ENCODE assay signal across 34 cellular contexts in genomic region chr10:36003688-36004087, GRCh38.
"Had no signal": no experiment of that assay in that cellular context is flagged by ENCODE, and none has a peak within 500 bp of the region (broad histone marks: within the 10 kb centered on the region; RNA-seq: fewer than 3 reads in every experiment).

No MANE protein-coding gene starts in this region.

- H3K4me3 ChIP-seq: adrenal gland, body of pancreas, cardiac muscle cell, coronary artery, dorsolateral prefrontal cortex, esophagus squamous epithelium, gastroesophageal sphincter had no signal

- H3K27me3 ChIP-seq: adrenal gland, body of pancreas, cardiac muscle cell, dorsolateral prefrontal cortex, gastroesophageal sphincter had no signal

- H3K4me1 Mint-ChIP-seq: activated B cell treated with CpG ODN at 0.5 μM for 24 hours; activated naive CD4-positive, alpha-beta T cell treated with anti-CD3 and anti-CD28 coated beads, Interleukin-2, amount 50 U/mL, for 24 hours; activated naive CD8-positive, alpha-beta T cell treated with anti-CD3 and anti-CD28 coated beads for 36 hours; activated naive CD8-positive, alpha-beta T cell treated with anti-CD3 and anti-CD28 coated beads, Interleukin-2, amount 50 U/mL, for 24 hours; activated T-helper 17 cell treated with anti-CD3 and anti-CD28 coated beads, Interleukin-2, amount 50 U/mL, for 72 hours; endodermal cell; T-helper 17 cell had no signal

- H3K27ac ChIP-seq: adrenal gland, body of pancreas, cardiac muscle cell, coronary artery, dorsolateral prefrontal cortex, esophagus squamous epithelium, gastroesophageal sphincter, WERI-Rb-1 had no signal

- DNase-seq: activated B cell treated with CpG ODN at 0.5 μM for 24 hours; activated CD4-positive, alpha-beta T cell treated with anti-CD3 and anti-CD28 coated beads for 48 hours; activated CD4-positive, alpha-beta T cell treated with anti-CD3 and anti-CD28 coated beads, Interleukin-2, amount 50 U/mL, for 1 hour; activated CD4-positive, alpha-beta T cell treated with anti-CD3 and anti-CD28 coated beads, Interleukin-2, amount 50 U/mL, for 48 hours; activated CD8-positive, alpha-beta memory T cell treated with anti-CD3 and anti-CD28 coated beads for 24 hours; activated CD8-positive, alpha-beta T cell treated with anti-CD3 and anti-CD28 coated beads for 36 hours; activated effector memory CD4-positive, alpha-beta T cell treated with Interleukin-2 at 50 U/mL for 16 hours; activated naive CD4-positive, alpha-beta T cell treated with anti-CD3 and anti-CD28 coated beads for 36 hours; activated naive CD8-positive, alpha-beta T cell treated with anti-CD3 and anti-CD28 coated beads for 36 hours; activated naive CD8-positive, alpha-beta T cell treated with anti-CD3 and anti-CD28 coated beads, Interleukin-2, amount 50 U/mL, for 24 hours; activated T-cell treated with anti-CD3 and anti-CD28 coated beads, Interleukin-2, amount 50 U/mL, for 4 hours; adrenal gland; amygdala; aorta; body of pancreas; central memory CD4-positive, alpha-beta T cell; cerebellar nuclear complex; dorsolateral prefrontal cortex; effector memory CD4-positive, alpha-beta T cell; endodermal cell; esophagus squamous epithelium; foreskin melanocyte; T-helper 1 cell; T-helper 17 cell; T1000; WERI-Rb-1 had no signal

- H3K27ac Mint-ChIP-seq: activated B cell treated with CpG ODN at 0.5 μM for 24 hours; activated CD8-positive, alpha-beta T cell treated with anti-CD3 and anti-CD28 coated beads for 36 hours; activated naive CD4-positive, alpha-beta T cell treated with anti-CD3 and anti-CD28 coated beads for 36 hours; activated naive CD4-positive, alpha-beta T cell treated with anti-CD3 and anti-CD28 coated beads, Interleukin-2, amount 50 U/mL, for 24 hours; activated naive CD8-positive, alpha-beta T cell treated with anti-CD3 and anti-CD28 coated beads for 36 hours; activated naive CD8-positive, alpha-beta T cell treated with anti-CD3 and anti-CD28 coated beads, Interleukin-2, amount 50 U/mL, for 24 hours; activated T-helper 17 cell treated with anti-CD3 and anti-CD28 coated beads, Interleukin-2, amount 50 U/mL, for 72 hours; dendritic cell treated with granulocyte-macrophage colony-stimulating factor and Interleukin-4, amounts not matched to agents 40 ng/mL and 50 ng/mL, for 4 days; endodermal cell; T-helper 17 cell; T-helper 2 cell treated with Interferon-gamma antibody and Interleukin-4, amounts not matched to agents 5 μg/mL and 100 μg/mL, for 36 hours had no signal

- H3K4me3 Mint-ChIP-seq: activated B cell treated with CpG ODN at 0.5 μM for 24 hours; activated CD8-positive, alpha-beta T cell treated with anti-CD3 and anti-CD28 coated beads for 36 hours; activated naive CD4-positive, alpha-beta T cell treated with anti-CD3 and anti-CD28 coated beads for 36 hours; activated naive CD4-positive, alpha-beta T cell treated with anti-CD3 and anti-CD28 coated beads, Interleukin-2, amount 50 U/mL, for 24 hours; activated naive CD8-positive, alpha-beta T cell treated with anti-CD3 and anti-CD28 coated beads for 36 hours; activated naive CD8-positive, alpha-beta T cell treated with anti-CD3 and anti-CD28 coated beads, Interleukin-2, amount 50 U/mL, for 24 hours; activated T-cell treated with anti-CD3 and anti-CD28 coated beads, Interleukin-2, amount 50 U/mL, for 4 hours; activated T-helper 17 cell treated with anti-CD3 and anti-CD28 coated beads, Interleukin-2, amount 50 U/mL, for 72 hours; dendritic cell treated with granulocyte-macrophage colony-stimulating factor and Interleukin-4, amounts not matched to agents 40 ng/mL and 50 ng/mL, for 4 days; endodermal cell; T-helper 17 cell; T-helper 2 cell treated with Interferon-gamma antibody and Interleukin-4, amounts not matched to agents 5 μg/mL and 100 μg/mL, for 36 hours had no signal

- H3K36me3 Mint-ChIP-seq: activated naive CD4-positive, alpha-beta T cell treated with anti-CD3 and anti-CD28 coated beads, Interleukin-2, amount 50 U/mL, for 24 hours; activated naive CD8-positive, alpha-beta T cell treated with anti-CD3 and anti-CD28 coated beads for 36 hours had no signal

- H3K36me3 ChIP-seq: adrenal gland, cardiac muscle cell, esophagus squamous epithelium, gastroesophageal sphincter, WERI-Rb-1 had no signal

- H3K4me1 ChIP-seq: adrenal gland, body of pancreas, esophagus squamous epithelium, gastroesophageal sphincter had no signal

- ATAC-seq: activated CD4-positive, CD25-positive, alpha-beta regulatory T cell treated with anti-CD3 and anti-CD28 coated beads, Interleukin-2, amount 50 U/mL, for 24 hours; activated CD8-positive, alpha-beta T cell treated with anti-CD3 and anti-CD28 coated beads for 36 hours; activated naive CD8-positive, alpha-beta T cell treated with anti-CD3 and anti-CD28 coated beads, Interleukin-2, amount 50 U/mL, for 24 hours; activated T-cell treated with anti-CD3 and anti-CD28 coated beads, Interleukin-2, amount 50 U/mL, for 4 hours; activated T-helper 17 cell treated with anti-CD3 and anti-CD28 coated beads, Interleukin-2, amount 50 U/mL, for 72 hours; body of pancreas; gastroesophageal sphincter; T-helper 17 cell had no signal

- H3K27me3 Mint-ChIP-seq: activated B cell treated with CpG ODN at 0.5 μM for 24 hours; activated CD8-positive, alpha-beta T cell treated with anti-CD3 and anti-CD28 coated beads for 36 hours; activated naive CD4-positive, alpha-beta T cell treated with anti-CD3 and anti-CD28 coated beads, Interleukin-2, amount 50 U/mL, for 24 hours; activated naive CD8-positive, alpha-beta T cell treated with anti-CD3 and anti-CD28 coated beads for 36 hours; activated naive CD8-positive, alpha-beta T cell treated with anti-CD3 and anti-CD28 coated beads, Interleukin-2, amount 50 U/mL, for 24 hours; activated T-helper 17 cell treated with anti-CD3 and anti-CD28 coated beads, Interleukin-2, amount 50 U/mL, for 72 hours; dendritic cell treated with granulocyte-macrophage colony-stimulating factor and Interleukin-4, amounts not matched to agents 40 ng/mL and 50 ng/mL, for 4 days; T-helper 17 cell had no signal

- H3K9me3 ChIP-seq: adrenal gland, body of pancreas, esophagus squamous epithelium, gastroesophageal sphincter had no signal
